In the genomic region with DNA sequence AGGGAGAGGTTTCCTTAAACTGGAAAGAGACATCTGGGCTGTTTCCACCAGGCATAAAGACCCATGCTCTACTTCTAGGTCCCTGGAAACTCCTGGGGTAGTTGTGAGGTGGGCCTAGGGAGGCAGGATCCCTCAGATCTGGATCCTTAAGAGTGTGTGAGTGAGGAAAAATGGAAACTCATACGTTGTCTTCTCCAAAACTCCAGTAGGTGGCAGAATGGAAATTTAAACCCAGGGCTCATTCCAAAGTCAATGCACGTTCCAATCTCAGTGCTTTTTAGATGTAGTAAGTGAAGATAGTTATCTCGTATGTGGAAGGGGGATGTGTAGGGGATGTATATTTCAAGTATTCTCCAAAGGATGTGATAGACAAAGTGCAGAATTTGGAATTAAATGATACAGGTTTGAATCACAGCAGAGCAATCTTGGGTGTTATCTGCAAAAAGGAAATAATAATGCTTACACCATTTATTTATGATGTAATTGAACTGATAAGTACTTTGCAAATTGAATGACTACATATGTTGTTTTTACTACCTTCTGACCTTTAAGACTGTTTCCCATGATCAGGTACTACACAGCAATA, we compare ENCODE assay signal across 10 cellular contexts. TPM values are rescaled to one million over a fixed set of nuclear protein-coding genes. Genes with fewer than 3 reads are reported as not detected.
DNase-seq lines count a peak whose midpoint lies in the region; ATAC-seq lines count a peak whose summit lies in the region.
"Had no signal": no experiment of that assay in that cellular context is flagged by ENCODE, and none has a peak within 500 bp of the region (broad histone marks: within the 10 kb centered on the region; RNA-seq: fewer than 3 reads in every experiment).

No MANE protein-coding gene starts in this region.

- H3K27me3 Mint-ChIP-seq in activated CD4-positive, alpha-beta memory T cell treated with anti-CD3 and anti-CD28 coated beads, Interleukin-2, amount 10 ng/mL, durations not matched to agents 7 days and 5 days = peaks cover 5% of the 10 kb centered on the region

- no peaks in the 10 kb centered on the region for H3K9me3 Mint-ChIP-seq in activated CD4-positive, alpha-beta memory T cell treated with anti-CD3 and anti-CD28 coated beads, Interleukin-2, amount 10 ng/mL, durations not matched to agents 7 days and 5 days

- ATAC-seq in GM21360 (IDR thresholded peaks at IDR 0.05; ENCODE audit: unreplicated experiment) = no peak

- H3K27ac Mint-ChIP-seq in activated CD4-positive, alpha-beta memory T cell treated with anti-CD3 and anti-CD28 coated beads, Interleukin-2, amount 10 ng/mL, durations not matched to agents 7 days and 5 days = no peak overlapping the region

- H3K4me1 Mint-ChIP-seq in activated CD4-positive, alpha-beta memory T cell treated with anti-CD3 and anti-CD28 coated beads, Interleukin-2, amount 10 ng/mL, durations not matched to agents 7 days and 5 days = no peaks in the 10 kb centered on the region

- H3K4me3 Mint-ChIP-seq in activated CD4-positive, alpha-beta memory T cell treated with anti-CD3 and anti-CD28 coated beads, Interleukin-2, amount 10 ng/mL, durations not matched to agents 7 days and 5 days = no peak overlapping the region

- H3K36me3 Mint-ChIP-seq in activated CD4-positive, alpha-beta memory T cell treated with anti-CD3 and anti-CD28 coated beads, Interleukin-2, amount 10 ng/mL, durations not matched to agents 7 days and 5 days (ENCODE audit: low read depth) = no peaks in the 10 kb centered on the region

- DNase-seq in AG20443 (ENCODE audit: low spot score) (peak; percentile 57), H4 (ENCODE audit: low spot score) (peak; percentile 32), SW 1271 (lab: John Stamatoyannopoulos, UW) (peak; percentile 24 to 72), iris pigment epithelial cell (ENCODE audit: low read depth) (peak; percentile 36), COLO668 (lab: John Stamatoyannopoulos, UW; ENCODE audit: unreplicated experiment) (no peak), C1 segment of cervical spinal cord (lab: John Stamatoyannopoulos, UW) (no peak)
- no peak for DNase-seq in activated CD4-positive, alpha-beta memory T cell treated with anti-CD3 and anti-CD28 coated beads, Interleukin-2, amount 10 ng/mL, durations not matched to agents 7 days and 5 days
- DNase-seq: central memory CD4-positive, alpha-beta T cell had no signal

- POLR2A ChIA-PET in activated CD4-positive, alpha-beta memory T cell treated with anti-CD3 and anti-CD28 coated beads, Interleukin-2, amount 10 ng/mL, durations not matched to agents 7 days and 5 days (lab: Charles Lee) = no interaction called here

- CTCF ChIA-PET in activated CD4-positive, alpha-beta memory T cell treated with anti-CD3 and anti-CD28 coated beads, Interleukin-2, amount 10 ng/mL, durations not matched to agents 7 days and 5 days (lab: Charles Lee) = no interaction called here

RNA-seq across cellular contexts. Expression of gene MMP1, which starts 13.1 kb away (rescaled TPM):
- 2.8 and 3.1 TPM in 2 replicates for total RNA-seq in H4 (2014; rRNA removed; shearing (Covaris generic))
- not detected for total RNA-seq in activated CD4-positive, alpha-beta memory T cell treated with anti-CD3 and anti-CD28 coated beads, Interleukin-2, amount 10 ng/mL, durations not matched to agents 7 days and 5 days

RNA-seq across cellular contexts. Expression of gene MMP10, which starts 30.6 kb away (rescaled TPM):
- 0.33 TPM in 1 of 2 replicates, not detected in the other for total RNA-seq in H4 (2014; rRNA removed; shearing (Covaris generic))
- total RNA-seq in activated CD4-positive, alpha-beta memory T cell treated with anti-CD3 and anti-CD28 coated beads, Interleukin-2, amount 10 ng/mL, durations not matched to agents 7 days and 5 days = under 1 TPM in 1 of 2 experiments, not detected in 1; 0.58 TPM

RNA-seq across cellular contexts. Expression of gene MMP3, which starts 32.4 kb away (rescaled TPM):
- 46.7 and 64.3 TPM in 2 replicates for total RNA-seq in H4 (2014; rRNA removed; shearing (Covaris generic))
- total RNA-seq in activated CD4-positive, alpha-beta memory T cell treated with anti-CD3 and anti-CD28 coated beads, Interleukin-2, amount 10 ng/mL, durations not matched to agents 7 days and 5 days = not detected
- total RNA-seq: pulmonary artery endothelial cell had no signal

Comparison
In these comparisons a context has a peak if more than half of its experiments do, and no peak if none do; other contexts are left out.
1. DNase-seq: peak in AG20443 (single experiment), H4 (single experiment), SW 1271 (2 of 2) and iris pigment epithelial cell (single experiment); none in activated CD4-positive, alpha-beta memory T cell treated with anti-CD3 and anti-CD28 coated beads, Interleukin-2, amount 10 ng/mL, durations not matched to agents 7 days and 5 days (single experiment), COLO668 (single experiment) and C1 segment of cervical spinal cord (0 of 14).
2. RNA of gene MMP3, which starts 32.4 kb away (total RNA-seq): 46.7 to 64.3 TPM in H4; not detected in activated CD4-positive, alpha-beta memory T cell treated with anti-CD3 and anti-CD28 coated beads, Interleukin-2, amount 10 ng/mL, durations not matched to agents 7 days and 5 days; every median in the first group is over 10 times any median in the second.